ENCODE assay signal across 19 cellular contexts in the genomic region with DNA sequence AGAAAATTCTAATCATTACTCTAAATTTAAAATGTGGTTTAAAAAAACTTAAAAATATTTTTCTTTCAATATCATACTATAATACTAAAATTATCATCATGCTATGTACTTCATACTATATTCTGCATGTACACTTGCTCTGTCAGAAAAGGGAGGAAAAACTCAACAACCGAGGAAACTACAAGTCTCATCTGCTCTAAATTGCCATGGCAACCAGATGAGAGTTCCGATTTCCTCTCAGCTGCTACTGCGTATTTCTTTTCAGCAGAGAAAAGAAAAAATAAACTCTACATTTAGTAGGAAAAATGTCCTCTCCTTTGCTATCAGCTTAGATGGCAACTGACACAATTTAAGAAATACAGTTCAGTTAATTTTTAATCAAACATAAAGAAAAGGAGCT.
DNase-seq lines count a peak whose midpoint lies in the region; ATAC-seq and TF ChIP-seq lines count a peak whose summit lies in the region.
"Had no signal": no experiment of that assay in that cellular context is flagged by ENCODE, and none has a peak within 500 bp of the region (broad histone marks: within the 10 kb centered on the region; RNA-seq: fewer than 3 reads in every experiment).

No MANE protein-coding gene starts in this region.

- H3K36me3 Mint-ChIP-seq in nephron (ENCODE audit: low read depth), result peaks cover 8% of the 10 kb centered on the region

- peak overlapping the region in 2 of 3 experiments; percentile 38 to 67 for H3K27ac Mint-ChIP-seq in nephron

- DNase-seq in DMS53 (lab: John Stamatoyannopoulos, UW), result peak; percentile 49
- DNase-seq in Jurkat, Clone E6-1 (ENCODE audit: low read depth, low spot score), result peak; percentile 63
- peak; percentile 37 for DNase-seq in central memory CD4-positive, alpha-beta T cell
- no peak for DNase-seq in epidermal melanocyte (ENCODE audit: insufficient read length, low spot score)
- DNase-seq in AG08395 (ENCODE audit: low spot score), result no peak
- DNase-seq: activated CD8-positive, alpha-beta memory T cell treated with anti-CD3 and anti-CD28 coated beads, Interleukin-2, amount 50 U/mL, for 48 hours; activated naive CD4-positive, alpha-beta T cell treated with Interleukin-2 at 50 U/mL for 16 hours; DMS79; esophagus squamous epithelium; NCI-H1105 treated with DMSO at 0.1 percent for 48 hours; NCI-H345; stimulated activated CD4-positive, alpha-beta T cell treated with anti-CD3 and anti-CD28 coated beads, Interleukin-4, amount 100 ng/mL, for 24 hours; stimulated activated CD8-positive, alpha-beta memory T cell treated with anti-CD3 and anti-CD28 coated beads, Interleukin-4, amount 100 ng/mL, for 48 hours; trophoblast cell had no signal

- peaks cover 40% of the 10 kb centered on the region for H3K4me1 Mint-ChIP-seq in nephron

- H3K4me3 ChIP-seq in Jurkat, Clone E6-1 (ENCODE audit: low read length), result no peak overlapping the region
- H3K4me3 ChIP-seq: esophagus squamous epithelium, skin epidermis had no signal

- H3K27me3 Mint-ChIP-seq in nephron (ENCODE audit: low read depth), result no peaks in the 10 kb centered on the region
- H3K27me3 Mint-ChIP-seq: brain had no signal

- no peak overlapping the region for H3K4me3 Mint-ChIP-seq in nephron
- H3K4me3 Mint-ChIP-seq: WTC11 had no signal

- no peak for ATAC-seq in HG02623 (IDR thresholded peaks at IDR 0.05; ENCODE audit: unreplicated experiment)

- H3K9me3 Mint-ChIP-seq in nephron, result peaks cover 4% of the 10 kb centered on the region

- no peak for TF ChIP-seq CTCF in nephron (IDR thresholded peaks at IDR 0.05; ENCODE audit: unreplicated experiment in 3 of 3)

Comparison
In these comparisons a context has a peak if more than half of its experiments do, and no peak if none do; other contexts are left out.
1. DNase-seq: peak in DMS53 (single experiment), Jurkat, Clone E6-1 (single experiment) and central memory CD4-positive, alpha-beta T cell (single experiment); none in epidermal melanocyte (single experiment) and AG08395 (single experiment).